1 cellular context compared by ENCODE assay signal in the genomic region with DNA sequence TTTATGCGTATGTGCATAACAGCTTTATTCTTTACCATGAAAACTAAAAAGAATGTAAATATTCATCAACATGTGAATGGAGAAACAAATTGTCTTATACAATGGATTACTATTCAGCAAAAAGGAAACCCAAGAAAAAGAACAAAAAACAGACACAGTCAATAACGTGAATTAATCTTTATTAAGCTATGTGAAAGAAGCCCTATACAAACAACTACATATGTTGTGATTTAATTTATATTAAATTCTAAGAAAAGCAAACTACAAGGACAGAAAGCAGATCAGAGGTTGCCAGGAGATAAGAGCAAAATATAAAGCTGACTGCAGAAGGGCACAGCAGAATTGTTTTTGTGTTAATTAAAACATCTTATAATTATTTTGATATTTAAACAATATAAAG.
TF ChIP-seq lines count a peak whose summit lies in the region.

No MANE protein-coding gene starts in this region.

TF ChIP-seq in SK-N-SH treated with all-trans-retinoic acid at 6 μM for 48 hours, 23 proteins besides CTCF, POLR2A, EP300 and RAD21 (continued from another document):
- TF ChIP-seq ESRRG (CRISPR knock-in tag; IDR thresholded peaks at IDR 0.05) (no peak), ZFP3 (CRISPR knock-in tag; IDR thresholded peaks at IDR 0.05) (no peak), SNAI2 (CRISPR knock-in tag; IDR thresholded peaks at IDR 0.05) (no peak), ISL1 (CRISPR knock-in tag; IDR thresholded peaks at IDR 0.05) (no peak)
